17 cellular contexts compared by ENCODE assay signal in the genomic region with DNA sequence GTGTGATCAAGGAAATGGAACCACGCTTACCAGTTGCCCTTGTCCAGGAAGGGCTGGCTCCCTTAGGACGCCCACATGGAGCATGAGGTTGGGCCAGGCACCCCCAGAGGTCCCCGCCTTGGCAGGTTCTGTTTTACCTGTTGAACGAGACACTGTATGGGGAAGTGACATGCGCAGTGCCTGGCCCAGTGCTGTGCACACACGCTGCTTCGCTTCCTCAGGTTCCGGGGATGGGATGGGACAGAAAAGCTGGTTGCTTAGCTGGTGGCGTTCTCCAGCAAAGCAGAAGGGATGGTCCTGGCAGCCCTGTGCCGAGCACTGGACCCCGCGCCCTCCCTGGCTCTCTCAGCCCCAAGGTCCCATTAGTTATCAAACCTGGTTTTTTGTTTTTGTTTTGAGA. TPM values are rescaled to one million over a fixed set of nuclear protein-coding genes. Genes with fewer than 3 reads are reported as not detected.
DNase-seq lines count a peak whose midpoint lies in the region; ATAC-seq, FAIRE-seq and TF ChIP-seq lines count a peak whose summit lies in the region.
"Had no signal": no experiment of that assay in that cellular context is flagged by ENCODE, and none has a peak within 500 bp of the region (broad histone marks: within the 10 kb centered on the region; RNA-seq: fewer than 3 reads in every experiment).

No MANE protein-coding gene starts in this region.

- H4K20me1 ChIP-seq in GM12878 (ENCODE audit: control insufficient read depth, insufficient read depth) = no peaks in the 10 kb centered on the region
- no peaks in the 10 kb centered on the region for H4K20me1 ChIP-seq in SK-N-SH (ENCODE audit: insufficient read depth)

- H3K9ac ChIP-seq in GM12878 (ENCODE audit: control insufficient read depth, insufficient read depth, low read length) (no peak overlapping the region), endodermal cell (ENCODE audit: extremely low read depth, low read length, poor library complexity, severe bottlenecking) (no peak overlapping the region), SK-N-SH (no peak overlapping the region)

- TF ChIP-seq CTCF in right atrium auricular region (IDR thresholded peaks at IDR 0.05) (no peak), GM12878 (IDR thresholded peaks at IDR 0.05 in 2 of 3, conservative IDR thresholded peaks at IDR 0.05 in 1 of 3; ENCODE audit: control insufficient read depth in 2 of 3, extremely low read depth in 1 of 3, insufficient read depth in 1 of 3, low read depth in 3 of 3, low read length in 3 of 3) (no peak), endodermal cell (conservative IDR thresholded peaks at IDR 0.05) (no peak), SK-N-SH (IDR thresholded peaks at IDR 0.05) (no peak)

- H3K36me3 ChIP-seq in right atrium auricular region = peaks cover 16% of the 10 kb centered on the region
- H3K36me3 ChIP-seq in GM12878 (ENCODE audit: control insufficient read depth in 2 of 2, insufficient read depth in 2 of 2, low read length in 1 of 2) = peaks cover 0 to 3% of the 10 kb centered on the region in 2 experiments; a peak in 3 of 4 replicates
- H3K36me3 ChIP-seq in endodermal cell (ENCODE audit: control insufficient read depth, insufficient read depth, low read length) = peaks cover 2% of the 10 kb centered on the region
- H3K36me3 ChIP-seq in SK-N-SH (replicated peaks in 1 of 2; ENCODE audit: control insufficient read depth in 1 of 2, insufficient read depth in 2 of 2, low read length in 1 of 2) = no peaks in the 10 kb centered on the region

- no peak overlapping the region for H3K4me3 Mint-ChIP-seq in endodermal cell
- H3K4me3 Mint-ChIP-seq in stimulated activated naive B cell treated with anti-CD40 and anti-IgM and Interleukin-4, amounts not matched to agents 10 μg/mL and 1 μg/mL and 100 μg/mL, for 72 hours = no peak overlapping the region
- H3K4me3 Mint-ChIP-seq: B cell; CD4-positive, alpha-beta T cell; IgD-negative memory B cell had no signal

- TF ChIP-seq POLR2A in GM12878 (IDR thresholded peaks at IDR 0.05; ENCODE audit: low read depth, low read length) = no peak; the same call in 1 of the 2 replicates

- SMC1A ChIA-PET in GM12878 (lab: Charles Lee; ENCODE audit: uncharacterized antibody, unreplicated experiment) = no interaction called here

- no peak overlapping the region for H3K4me2 ChIP-seq in GM12878 (ENCODE audit: control insufficient read depth, insufficient read depth)
- H3K4me2 ChIP-seq in SK-N-SH = no peak overlapping the region

- ATAC-seq in Right ventricle myocardium superior (ENCODE audit: poor library complexity) = no peak
- no peak for ATAC-seq in GM12878
- ATAC-seq in stimulated activated naive B cell treated with anti-CD40 and anti-IgM and Interleukin-4, amounts not matched to agents 10 μg/mL and 1 μg/mL and 100 μg/mL, for 72 hours (replicated peaks) = no peak

- intact Hi-C loops in Right ventricle myocardium superior (cut with DNase I) (no loop called here), GM12878 (cut with micrococcal nuclease; ENCODE audit: unreplicated experiment) (no loop called here)

- no peaks in the 10 kb centered on the region for H3K4me1 ChIP-seq in right atrium auricular region
- 0 out of 2 replicates have a peak, but pooled peaks cover 3% of the 10 kb centered on the region for H3K4me1 ChIP-seq in GM12878 (ENCODE audit: control insufficient read depth, insufficient read depth, low read length)
- H3K4me1 ChIP-seq in endodermal cell (ENCODE audit: control insufficient read depth, insufficient read depth, low read length) = no peaks in the 10 kb centered on the region
- peaks cover 0 to 10% of the 10 kb centered on the region in 2 experiments; a peak in 1 of 4 replicates for H3K4me1 ChIP-seq in SK-N-SH (ENCODE audit: control insufficient read depth in 1 of 2, insufficient read depth in 2 of 2, low read depth in 1 of 2, low read length in 1 of 2)
- H3K4me1 ChIP-seq: HAP-1 had no signal

- 83% methylated on average over 12 of the region's 12 CpGs for WGBS in GM12878 (ENCODE audit: insufficient coverage, insufficient replicate concordance, low lambda C conversion rate, missing lambda C conversion rate)
- WGBS in endodermal cell (ENCODE audit: insufficient coverage in 1 of 2, insufficient read length in 1 of 2), 2 experiments = 82 to 90% methylated on average over 9 to 12 of the region's 12 CpGs
- WGBS in SK-N-SH (ENCODE audit: low lambda C conversion rate) = 97% methylated on average over 9 of the region's 12 CpGs

- H3K9me3 ChIP-seq in right atrium auricular region (no peaks in the 10 kb centered on the region), GM12878 (replicated peaks; ENCODE audit: control insufficient read depth, insufficient read depth, low read length) (no peaks in the 10 kb centered on the region), endodermal cell (ENCODE audit: control insufficient read depth, low read length) (no peaks in the 10 kb centered on the region), SK-N-SH (no peaks in the 10 kb centered on the region)
- H3K9me3 ChIP-seq: HAP-1 had no signal

- POLR2A ChIA-PET in GM12878 (lab: Charles Lee) = no interaction called here
- POLR2A ChIA-PET in SK-N-SH (lab: Yijun Ruan, JAX) = no interaction called here

- TSS peak; percentile 54 for BruUV-seq in GM12878 (replicated peaks; lab: Mats Ljungman, UMichigan)

- TF ChIP-seq EP300 in GM12878 (IDR thresholded peaks at IDR 0.05; ENCODE audit: borderline replicate concordance in 1 of 2, control insufficient read depth in 1 of 2, low read depth in 2 of 2, low read length in 2 of 2) (no peak), SK-N-SH (IDR thresholded peaks at IDR 0.05; ENCODE audit: borderline replicate concordance in 1 of 2, low read depth in 1 of 2, low read length in 1 of 2) (no peak)

- TF ChIP-seq RAD21 in GM12878 (IDR thresholded peaks at IDR 0.05; ENCODE audit: insufficient read depth, low read depth, low read length) (no peak), SK-N-SH (IDR thresholded peaks at IDR 0.05; ENCODE audit: low read length) (no peak)

- peaks cover 3% of the 10 kb centered on the region for H3F3A ChIP-seq in SK-N-SH (replicated peaks; ENCODE audit: insufficient read depth)

- CTCF ChIA-PET in GM12878 (lab: Yijun Ruan, JAX) = interaction anchor here (0.5 kb wide), 1 partner anchor 83 kb away, joined by 3 read pairs; no protein-coding TSS in a partner anchor
- CTCF ChIA-PET in SK-N-SH (lab: Yijun Ruan, JAX) = interaction anchor here (0.7 to 2.5 kb wide), 4 partner anchors 11 to 327 kb away, joined by 3 to 8 read pairs (median 4); no protein-coding TSS in a partner anchor

- no peak overlapping the region for H3K27ac ChIP-seq in right atrium auricular region
- H3K27ac ChIP-seq in GM12878 (ENCODE audit: control insufficient read depth, insufficient read depth) = no peak overlapping the region
- no peak overlapping the region for H3K27ac ChIP-seq in endodermal cell (ENCODE audit: low read depth, low read length)
- no peak overlapping the region for H3K27ac ChIP-seq in SK-N-SH (ENCODE audit: low read depth in 2 of 2, low read length in 1 of 2)

- peaks cover 7% of the 10 kb centered on the region for H3K36me3 Mint-ChIP-seq in endodermal cell (ENCODE audit: low read depth)
- peaks cover 19 to 44% of the 10 kb centered on the region in 2 donors for H3K36me3 Mint-ChIP-seq in stimulated activated naive B cell treated with anti-CD40 and anti-IgM and Interleukin-4, amounts not matched to agents 10 μg/mL and 1 μg/mL and 100 μg/mL, for 72 hours
- H3K36me3 Mint-ChIP-seq: IgD-negative memory B cell had no signal

- H3K4me1 Mint-ChIP-seq in endodermal cell = no peaks in the 10 kb centered on the region
- H3K4me1 Mint-ChIP-seq in stimulated activated naive B cell treated with anti-CD40 and anti-IgM and Interleukin-4, amounts not matched to agents 10 μg/mL and 1 μg/mL and 100 μg/mL, for 72 hours = peaks cover 18 to 25% of the 10 kb centered on the region in 2 donors
- H3K4me1 Mint-ChIP-seq: B cell, IgD-negative memory B cell had no signal

- H3K79me2 ChIP-seq in GM12878 (ENCODE audit: control insufficient read depth, insufficient read depth, low read length) = no peaks in the 10 kb centered on the region
- H3K79me2 ChIP-seq in SK-N-SH (ENCODE audit: insufficient read depth) = no peaks in the 10 kb centered on the region

- in situ Hi-C loops in GM12878 (cut with MboI) = no loop called here

- FAIRE-seq in GM12878 (lab: Jason Lieb, UNC) = no peak
- FAIRE-seq: A204.1, GM12891 had no signal

- RAD21 ChIA-PET in GM12878 (lab: Charles Lee; ENCODE audit: unreplicated experiment) = no interaction called here

- no peaks in the 10 kb centered on the region for H3K9me2 ChIP-seq in SK-N-SH

- H3K27me3 ChIP-seq in right atrium auricular region (no peaks in the 10 kb centered on the region), GM12878 (replicated peaks in 1 of 2; ENCODE audit: control insufficient read depth in 2 of 2, insufficient read depth in 2 of 2, low read length in 1 of 2) (no peaks in the 10 kb centered on the region), endodermal cell (ENCODE audit: control insufficient read depth, insufficient read depth, low read length, poor library complexity, severe bottlenecking) (no peaks in the 10 kb centered on the region), SK-N-SH (ENCODE audit: insufficient read depth) (no peaks in the 10 kb centered on the region)

- DNase-seq in Right ventricle myocardium superior (peak; percentile 38), right atrium auricular region (ENCODE audit: low spot score) (no peak), GM12878 (ENCODE audit: low read depth, low spot score) (no peak), endodermal cell (no peak), SK-N-SH (no peak)
- no peak for DNase-seq in stimulated activated naive B cell treated with anti-CD40 and anti-IgM and Interleukin-4, amounts not matched to agents 10 μg/mL and 1 μg/mL and 100 μg/mL, for 72 hours
- DNase-seq in activated CD8-positive, alpha-beta memory T cell treated with anti-CD3 and anti-CD28 coated beads for 24 hours = no peak
- DNase-seq: C1 segment of cervical spinal cord; Calu3; CD4-positive, alpha-beta T cell; DMS 273 treated with DMSO at 0.1 percent for 48 hours; GOT3 had no signal

- peak overlapping the region; percentile 26 for H3K27ac Mint-ChIP-seq in endodermal cell
- H3K27ac Mint-ChIP-seq in stimulated activated naive B cell treated with anti-CD40 and anti-IgM and Interleukin-4, amounts not matched to agents 10 μg/mL and 1 μg/mL and 100 μg/mL, for 72 hours = peak overlapping the region; percentile 56
- H3K27ac Mint-ChIP-seq: B cell; CD4-positive, alpha-beta T cell had no signal

- H3K4me3 ChIP-seq in right atrium auricular region (no peak overlapping the region), GM12878 (no peak overlapping the region), endodermal cell (ENCODE audit: low read length) (no peak overlapping the region), SK-N-SH (ENCODE audit: low read depth in 2 of 2, low read length in 1 of 2) (no peak overlapping the region)
- H3K4me3 ChIP-seq: HAP-1 had no signal

- H2AFZ ChIP-seq in GM12878 (ENCODE audit: control insufficient read depth, low read depth, low read length) (no peak overlapping the region), SK-N-SH (ENCODE audit: low read depth) (no peak overlapping the region)

- H3K9me3 Mint-ChIP-seq in endodermal cell = no peaks in the 10 kb centered on the region
- H3K9me3 Mint-ChIP-seq in stimulated activated naive B cell treated with anti-CD40 and anti-IgM and Interleukin-4, amounts not matched to agents 10 μg/mL and 1 μg/mL and 100 μg/mL, for 72 hours = no peaks in the 10 kb centered on the region
- H3K9me3 Mint-ChIP-seq: CD4-positive, alpha-beta T cell; IgD-negative memory B cell had no signal

- H3K27me3 Mint-ChIP-seq in endodermal cell (ENCODE audit: insufficient read depth) = no peaks in the 10 kb centered on the region
- H3K27me3 Mint-ChIP-seq in stimulated activated naive B cell treated with anti-CD40 and anti-IgM and Interleukin-4, amounts not matched to agents 10 μg/mL and 1 μg/mL and 100 μg/mL, for 72 hours = no peaks in the 10 kb centered on the region
- H3K27me3 Mint-ChIP-seq: B cell; CD4-positive, alpha-beta T cell; IgD-negative memory B cell had no signal

RNA-seq across cellular contexts. Expression of a gene that starts 20.7 kb away (rescaled TPM):
- total RNA-seq in Right ventricle myocardium superior = 5.8 TPM
- total RNA-seq in right atrium auricular region = 1 to 10 TPM; 6.8 to 9.7 TPM
- total RNA-seq in GM12878 (2013; cell fraction: nucleolus; rRNA removed) = 17.7 and 21.0 TPM in 2 replicates
- 15.3 and 19.7 TPM in 2 replicates for total RNA-seq in GM12878 (2014; rRNA removed)
- 7.8 and 8.2 TPM in 2 replicates for total RNA-seq in GM12878 (2014; rRNA removed; fragmentation: Illumina TruSeq; extraction: Trizol)
- total RNA-seq in GM12878 (2021) = 15.3 and 15.5 TPM in 2 replicates
- polyA plus RNA-seq in GM12878 (2011; ENCODE audit: low read depth) = 2.2 TPM
- polyA plus RNA-seq in GM12878 (2011; rRNA removed) = 4.0 and 8.2 TPM in 2 replicates
- polyA plus RNA-seq in GM12878 (2011; cell fraction: cytosol; rRNA removed) = 13.8 and 19.2 TPM in 2 replicates
- polyA plus RNA-seq in GM12878 (2011; cell fraction: nucleus; rRNA removed) = 12.3 and 14.7 TPM in 2 replicates
- polyA plus RNA-seq in GM12878 (2012) = 7.1 and 8.7 TPM in 2 replicates
- polyA plus RNA-seq in GM12878 (2014; fragmentation: Illumina TruSeq; extraction: Trizol) = 3.4 and 7.3 TPM in 2 replicates
- 1 to 10 TPM in 1 of 2 experiments, under 1 TPM in 1; 0.58 to 1.8 TPM for polyA plus RNA-seq in GM12878 (2014; fragmentation: Nextera tagmentation; extraction: Ambion mirVana)
- 21.4 and 22.0 TPM in 2 replicates for polyA plus RNA-seq in GM12878 (2014; rRNA removed)
- 10 to 100 TPM; 12.1 to 12.8 TPM for polyA plus RNA-seq in GM12878 (2016; fragmentation: Nextera tagmentation; extraction: Ambion mirVana)
- polyA minus RNA-seq in GM12878 (2011; rRNA and poly(A)+ RNA removed) = 6.9 and 11.3 TPM in 2 replicates
- 2.8 and 3.6 TPM in 2 replicates for polyA minus RNA-seq in GM12878 (2011; cell fraction: cytosol; rRNA and poly(A)+ RNA removed)
- 6.5 and 12.4 TPM in 2 replicates for polyA minus RNA-seq in GM12878 (2011; cell fraction: nucleus; rRNA and poly(A)+ RNA removed)
- total RNA-seq in endodermal cell = 10 to 100 TPM; 20.8 to 22.6 TPM
- 20.0 TPM for polyA plus RNA-seq in endodermal cell (2013, experiment 1 of 2)
- 18.9 TPM for polyA plus RNA-seq in endodermal cell (2013, experiment 2 of 2)
- 16.9 and 19.1 TPM in 2 replicates for polyA plus RNA-seq in SK-N-SH (2012; rRNA removed)
- 6.0 and 11.3 TPM in 2 replicates for polyA plus RNA-seq in SK-N-SH (2012; cell fraction: cytosol; rRNA removed)
- polyA plus RNA-seq in SK-N-SH (2012; cell fraction: nucleus; rRNA removed) = 23.0 and 23.6 TPM in 2 replicates

RNA-seq across cellular contexts. Expression of a gene that starts 20.9 kb away (rescaled TPM):
- 40.6 TPM for total RNA-seq in Right ventricle myocardium superior
- total RNA-seq in right atrium auricular region = 10 to 100 TPM; 51.1 to 69.3 TPM
- 18.7 and 23.4 TPM in 2 replicates for total RNA-seq in GM12878 (2013; cell fraction: nucleolus; rRNA removed)
- 56.2 and 62.2 TPM in 2 replicates for total RNA-seq in GM12878 (2014; rRNA removed)
- 34.8 and 38.1 TPM in 2 replicates for total RNA-seq in GM12878 (2014; rRNA removed; fragmentation: Illumina TruSeq; extraction: Trizol)
- total RNA-seq in GM12878 (2021) = 58.0 and 61.2 TPM in 2 replicates
- 16.0 TPM for polyA plus RNA-seq in GM12878 (2011; ENCODE audit: low read depth)
- polyA plus RNA-seq in GM12878 (2011; rRNA removed) = 25.2 and 37.3 TPM in 2 replicates
- 55.9 and 62.9 TPM in 2 replicates for polyA plus RNA-seq in GM12878 (2011; cell fraction: cytosol; rRNA removed)
- polyA plus RNA-seq in GM12878 (2011; cell fraction: nucleus; rRNA removed) = 31.0 and 31.3 TPM in 2 replicates
- 27.4 and 42.6 TPM in 2 replicates for polyA plus RNA-seq in GM12878 (2012)
- 12.1 and 27.8 TPM in 2 replicates for polyA plus RNA-seq in GM12878 (2014; fragmentation: Illumina TruSeq; extraction: Trizol)
- 1 to 10 TPM; 1.3 to 9.8 TPM for polyA plus RNA-seq in GM12878 (2014; fragmentation: Nextera tagmentation; extraction: Ambion mirVana)
- polyA plus RNA-seq in GM12878 (2014; rRNA removed) = 68.7 and 70.2 TPM in 2 replicates
- polyA plus RNA-seq in GM12878 (2016; fragmentation: Nextera tagmentation; extraction: Ambion mirVana) = 100 to 1,000 TPM; 104 to 114 TPM
- 14.8 and 28.4 TPM in 2 replicates for polyA minus RNA-seq in GM12878 (2011; rRNA and poly(A)+ RNA removed)
- 12.7 and 13.4 TPM in 2 replicates for polyA minus RNA-seq in GM12878 (2011; cell fraction: cytosol; rRNA and poly(A)+ RNA removed)
- 7.3 and 11.5 TPM in 2 replicates for polyA minus RNA-seq in GM12878 (2011; cell fraction: nucleus; rRNA and poly(A)+ RNA removed)
- total RNA-seq in endodermal cell = 10 to 100 TPM; 47.8 to 66.1 TPM
- polyA plus RNA-seq in endodermal cell (2013, experiment 1 of 2) = 53.1 TPM
- 52.3 TPM for polyA plus RNA-seq in endodermal cell (2013, experiment 2 of 2)
- polyA plus RNA-seq in SK-N-SH (2012; rRNA removed) = 36.8 and 40.7 TPM in 2 replicates
- 26.8 and 34.6 TPM in 2 replicates for polyA plus RNA-seq in SK-N-SH (2012; cell fraction: cytosol; rRNA removed)
- polyA plus RNA-seq in SK-N-SH (2012; cell fraction: nucleus; rRNA removed) = 25.4 and 31.4 TPM in 2 replicates

RNA-seq across cellular contexts. Expression of a gene that starts 44.3 kb away (rescaled TPM):
- total RNA-seq in Right ventricle myocardium superior (not detected), right atrium auricular region (under 1 TPM in 1 of 2 donors, not detected in 1; 0.20 TPM), GM12878 (2014; rRNA removed) (0.22 and 0.73 TPM in 2 replicates), GM12878 (2014; rRNA removed; fragmentation: Illumina TruSeq; extraction: Trizol) (0.22 and 0.23 TPM in 2 replicates), GM12878 (2021) (0.88 and 1.1 TPM in 2 replicates), endodermal cell (1 to 10 TPM in 1 of 2 donors, under 1 TPM in 1; 0.92 to 2.0 TPM)
- 2.2 TPM in 2 replicates for total RNA-seq in GM12878 (2013; cell fraction: nucleolus; rRNA removed)
- 0.20 TPM for polyA plus RNA-seq in GM12878 (2011; ENCODE audit: low read depth)
- polyA plus RNA-seq in GM12878 (2011; rRNA removed) (0.07 and 0.10 TPM in 2 replicates), GM12878 (2014; fragmentation: Illumina TruSeq; extraction: Trizol) (0.12 TPM in 1 of 2 replicates, not detected in the other), GM12878 (2014; fragmentation: Nextera tagmentation; extraction: Ambion mirVana) (not detected), GM12878 (2014; rRNA removed) (0.85 and 1.1 TPM in 2 replicates), GM12878 (2016; fragmentation: Nextera tagmentation; extraction: Ambion mirVana) (under 1 TPM; 0.23 to 0.28 TPM), SK-N-SH (2012; rRNA removed) (0.38 and 0.54 TPM in 2 replicates)
- 0.09 and 0.13 TPM in 2 replicates for polyA plus RNA-seq in GM12878 (2011; cell fraction: cytosol; rRNA removed)
- 0.76 and 1.3 TPM in 2 replicates for polyA plus RNA-seq in GM12878 (2011; cell fraction: nucleus; rRNA removed)
- 0.28 and 0.64 TPM in 2 replicates for polyA plus RNA-seq in GM12878 (2012)
- polyA minus RNA-seq in GM12878 (2011; rRNA and poly(A)+ RNA removed) = 0.21 TPM in 1 of 2 replicates, not detected in the other
- polyA minus RNA-seq in GM12878 (2011; cell fraction: cytosol; rRNA and poly(A)+ RNA removed) = not detected in 2 replicates
- polyA minus RNA-seq in GM12878 (2011; cell fraction: nucleus; rRNA and poly(A)+ RNA removed) = 0.24 and 0.38 TPM in 2 replicates
- polyA plus RNA-seq in endodermal cell (2013, experiment 1 of 2) = 0.85 TPM
- polyA plus RNA-seq in endodermal cell (2013, experiment 2 of 2) = 1.2 TPM
- 0.04 and 0.10 TPM in 2 replicates for polyA plus RNA-seq in SK-N-SH (2012; cell fraction: cytosol; rRNA removed)
- 3.8 and 6.8 TPM in 2 replicates for polyA plus RNA-seq in SK-N-SH (2012; cell fraction: nucleus; rRNA removed)
